16 cellular contexts compared by ENCODE assay signal in the genomic region with DNA sequence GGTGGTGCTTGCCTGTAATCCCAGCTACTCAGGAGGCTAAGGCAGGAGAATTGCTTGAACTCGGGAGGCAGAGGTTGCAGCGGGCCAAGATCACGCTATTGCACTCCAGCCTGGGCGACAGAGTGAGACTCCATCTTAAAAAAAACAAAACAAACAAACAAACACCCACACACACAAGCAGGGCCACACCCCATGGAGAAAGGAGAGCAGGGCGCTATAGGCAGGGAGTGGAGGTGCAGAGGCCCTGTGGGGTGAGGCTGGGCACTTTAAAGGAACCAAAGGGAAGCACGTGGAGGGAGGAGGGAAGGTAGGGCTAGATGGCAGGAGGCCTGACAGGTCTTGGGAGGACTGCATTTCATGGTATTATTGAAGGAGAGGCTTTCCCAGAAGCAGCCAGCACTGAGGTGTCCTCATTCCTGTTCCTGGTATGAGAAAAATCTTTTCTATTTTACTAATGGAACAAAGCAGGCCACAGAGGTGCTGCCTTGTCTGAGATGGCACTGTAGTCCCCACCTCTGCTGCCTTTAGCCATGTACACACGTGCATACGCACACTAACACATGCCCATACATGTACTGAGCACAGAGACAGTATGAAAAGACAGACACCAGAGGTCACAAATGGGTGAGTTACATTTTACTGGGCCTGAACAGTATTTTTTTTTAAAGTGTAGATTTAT. TPM values are rescaled to one million over a fixed set of nuclear protein-coding genes. Genes with fewer than 3 reads are reported as not detected.
DNase-seq lines count a peak whose midpoint lies in the region; ATAC-seq and TF ChIP-seq lines count a peak whose summit lies in the region.
"Had no signal": no experiment of that assay in that cellular context is flagged by ENCODE, and none has a peak within 500 bp of the region (broad histone marks: within the 10 kb centered on the region; RNA-seq: fewer than 3 reads in every experiment).

No MANE protein-coding gene starts in this region.

- no peaks in the 10 kb centered on the region for H3K9me3 Mint-ChIP-seq in stimulated activated effector memory CD8-positive, alpha-beta T cell treated with anti-CD3 and anti-CD28 coated beads, Interleukin-12 subunit alpha, Interleukin-12 subunit beta, amount 100 ng/mL, for 72 hours
- H3K9me3 Mint-ChIP-seq: activated CD4-positive, alpha-beta T cell treated with anti-CD3 and anti-CD28 coated beads, Interleukin-2, amount 10 ng/mL, durations not matched to agents 7 days and 5 days; CD4-positive, alpha-beta T cell had no signal

- peak; percentile 63 for ATAC-seq in stimulated activated effector memory CD8-positive, alpha-beta T cell treated with anti-CD3 and anti-CD28 coated beads, Interleukin-12 subunit alpha, Interleukin-12 subunit beta, amount 100 ng/mL, for 72 hours
- ATAC-seq in GM21717 (IDR thresholded peaks at IDR 0.05; ENCODE audit: unreplicated experiment): no peak

- no peak for TF ChIP-seq CTCF in SU-DHL-6 (IDR thresholded peaks at IDR 0.05; ENCODE audit: insufficient read depth, low read length, poor library complexity, severe bottlenecking)

- H3F3A ChIP-seq in SU-DHL-6 (ENCODE audit: insufficient read depth): no peaks in the 10 kb centered on the region

- no peak overlapping the region for H3K4me3 ChIP-seq in SU-DHL-6 (ENCODE audit: insufficient read depth, low read length, poor library complexity, severe bottlenecking)
- H3K4me3 ChIP-seq in esophagus (ENCODE audit: low read depth in 1 of 2, low read length in 2 of 2): no peak overlapping the region

- H3K9me3 ChIP-seq in SU-DHL-6 (ENCODE audit: insufficient read depth, low read length): no peaks in the 10 kb centered on the region
- no peaks in the 10 kb centered on the region for H3K9me3 ChIP-seq in esophagus (ENCODE audit: control insufficient read depth in 2 of 2, insufficient read depth in 1 of 2, low read depth in 1 of 2, low read length in 1 of 2)

- peaks cover 0 to 18% of the 10 kb centered on the region in 2 donors for H3K4me1 ChIP-seq in esophagus (ENCODE audit: control insufficient read depth in 2 of 2, insufficient read depth in 2 of 2, low read length in 1 of 2)

- peak overlapping the region; percentile 27 for H3K27ac ChIP-seq in SU-DHL-6 (ENCODE audit: low read depth, low read length)
- H3K27ac ChIP-seq in esophagus (ENCODE audit: low read depth in 2 of 2, low read length in 1 of 2): peak overlapping the region; percentile 70 to 83
- H3K27ac ChIP-seq: 22Rv1 had no signal

- H3K79me2 ChIP-seq in SU-DHL-6 (ENCODE audit: insufficient read depth, low read length): no peaks in the 10 kb centered on the region; the same call in 1 of the 2 replicates

- H3K27me3 ChIP-seq in SU-DHL-6 (ENCODE audit: low read length) (no peaks in the 10 kb centered on the region), esophagus (ENCODE audit: control insufficient read depth in 1 of 2, insufficient read depth in 2 of 2, low read length in 2 of 2) (no peaks in the 10 kb centered on the region)

- H3K36me3 ChIP-seq in SU-DHL-6 (ENCODE audit: low read length): no peaks in the 10 kb centered on the region; the same call in 1 of the 2 replicates
- H3K36me3 ChIP-seq in esophagus (ENCODE audit: control insufficient read depth in 2 of 2, insufficient read depth in 2 of 2, low read length in 1 of 2): no peaks in the 10 kb centered on the region

- H2AFZ ChIP-seq in SU-DHL-6 (ENCODE audit: low read depth, low read length, severe bottlenecking): no peak overlapping the region

- WGBS in esophagus, 2 donors: 60 to 78% methylated on average over 8 of the region's 8 CpGs

- H4K20me1 ChIP-seq in SU-DHL-6 (ENCODE audit: low read depth, low read length): no peaks in the 10 kb centered on the region

- H3K9ac ChIP-seq in SU-DHL-6 (ENCODE audit: low read length): no peak overlapping the region

- H3K4me1 Mint-ChIP-seq in stimulated activated effector memory CD8-positive, alpha-beta T cell treated with anti-CD3 and anti-CD28 coated beads, Interleukin-12 subunit alpha, Interleukin-12 subunit beta, amount 100 ng/mL, for 72 hours: peaks cover 20% of the 10 kb centered on the region

- H3K4me2 ChIP-seq in SU-DHL-6 (ENCODE audit: low read depth, low read length, poor library complexity, severe bottlenecking): no peak overlapping the region

- DNase-seq in DMS 273 (lab: John Stamatoyannopoulos, UW; ENCODE audit: unreplicated experiment): peak; percentile 14
- DNase-seq in DMS 273 treated with DMSO at 0.1 percent for 48 hours (lab: John Stamatoyannopoulos, UW): no peak
- DNase-seq in stimulated activated effector memory CD8-positive, alpha-beta T cell treated with anti-CD3 and anti-CD28 coated beads, Interleukin-12 subunit alpha, Interleukin-12 subunit beta, amount 100 ng/mL, for 72 hours (ENCODE audit: low spot score in 2 of 2): no peak
- no peak for DNase-seq in dermis blood vessel endothelial cell
- no peak for DNase-seq in putamen (ENCODE audit: low spot score)
- DNase-seq: activated CD4-positive, alpha-beta T cell treated with anti-CD3 and anti-CD28 coated beads, Interleukin-2, amount 10 ng/mL, durations not matched to agents 7 days and 5 days; anterior cingulate cortex; CD4-positive, alpha-beta T cell; EL; kidney glomerular epithelial cell; NCI-H1048; occipital lobe had no signal

- no peaks in the 10 kb centered on the region for H3K9me2 ChIP-seq in SU-DHL-6 (replicated peaks; ENCODE audit: insufficient read depth, low read length)

- H3K4me3 Mint-ChIP-seq in stimulated activated effector memory CD8-positive, alpha-beta T cell treated with anti-CD3 and anti-CD28 coated beads, Interleukin-12 subunit alpha, Interleukin-12 subunit beta, amount 100 ng/mL, for 72 hours: no peak overlapping the region
- H3K4me3 Mint-ChIP-seq: activated CD4-positive, alpha-beta T cell treated with anti-CD3 and anti-CD28 coated beads, Interleukin-2, amount 10 ng/mL, durations not matched to agents 7 days and 5 days; CD4-positive, alpha-beta T cell had no signal

- H3K36me3 Mint-ChIP-seq in stimulated activated effector memory CD8-positive, alpha-beta T cell treated with anti-CD3 and anti-CD28 coated beads, Interleukin-12 subunit alpha, Interleukin-12 subunit beta, amount 100 ng/mL, for 72 hours: peaks cover 6% of the 10 kb centered on the region

- H3K27ac Mint-ChIP-seq in stimulated activated effector memory CD8-positive, alpha-beta T cell treated with anti-CD3 and anti-CD28 coated beads, Interleukin-12 subunit alpha, Interleukin-12 subunit beta, amount 100 ng/mL, for 72 hours: peak overlapping the region; percentile 83
- H3K27ac Mint-ChIP-seq: CD4-positive, alpha-beta T cell had no signal

RNA-seq across cellular contexts. Expression of gene BCAS4, which starts 44.0 kb away (rescaled TPM):
- 1 to 10 TPM; 1.2 to 1.5 TPM for polyA plus RNA-seq in esophagus
- total RNA-seq in dermis blood vessel endothelial cell: 0.34 and 0.51 TPM in 2 replicates
